ENCODE assay signal across 19 cellular contexts in the genomic region with DNA sequence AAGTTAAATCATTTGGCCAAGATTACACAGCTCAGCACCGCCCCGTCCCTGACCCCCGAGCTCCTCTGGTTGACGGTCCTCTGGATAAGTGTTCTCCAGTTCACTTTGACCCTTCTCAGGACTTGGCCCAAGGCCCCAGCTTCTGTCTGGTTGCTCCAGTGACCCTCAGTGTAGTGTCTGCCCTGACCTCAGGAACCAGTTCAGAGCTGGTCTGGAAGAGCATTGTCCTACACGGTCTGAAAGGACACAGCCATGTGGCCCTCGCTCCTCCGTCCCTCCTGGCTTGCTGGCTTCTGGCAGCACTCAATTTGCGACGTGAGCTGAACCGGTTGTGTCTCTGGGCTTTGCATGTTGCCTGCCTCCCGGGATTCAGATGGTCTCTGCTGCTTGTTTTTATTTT.
DNase-seq lines count a peak whose midpoint lies in the region; ATAC-seq, FAIRE-seq and TF ChIP-seq lines count a peak whose summit lies in the region.
"Had no signal": no experiment of that assay in that cellular context is flagged by ENCODE, and none has a peak within 500 bp of the region (broad histone marks: within the 10 kb centered on the region; RNA-seq: fewer than 3 reads in every experiment).

No MANE protein-coding gene starts in this region.

- no peak for TF ChIP-seq POLR2A in GM12878 (IDR thresholded peaks at IDR 0.05; ENCODE audit: low read depth, low read length)
- TF ChIP-seq POLR2A in uterus (IDR thresholded peaks at IDR 0.05), result no peak
- TF ChIP-seq POLR2A in H54 (IDR thresholded peaks at IDR 0.05; ENCODE audit: low read depth, low read length), result no peak

- SMC1A ChIA-PET in GM12878 (lab: Charles Lee; ENCODE audit: uncharacterized antibody, unreplicated experiment), result interaction anchor here (0.6 to 23.9 kb wide), 10 partner anchors 9 to 685 kb away, joined by 3 to 329 read pairs (median 10); no protein-coding TSS in a partner anchor

- H3K36me3 Mint-ChIP-seq in nephron progenitor cell (ENCODE audit: low read depth), result no peaks in the 10 kb centered on the region
- H3K36me3 Mint-ChIP-seq: activated CD8-positive, alpha-beta memory T cell treated with anti-CD3 and anti-CD28 coated beads, Interleukin-2, amount 10 ng/mL, durations not matched to agents 7 days and 5 days had no signal

- BruUV-seq in GM12878 (replicated peaks; lab: Mats Ljungman, UMichigan), result no TSS peak

- no peak for TF ChIP-seq CTCF in GM12878 (IDR thresholded peaks at IDR 0.05 in 2 of 3, conservative IDR thresholded peaks at IDR 0.05 in 1 of 3; ENCODE audit: control insufficient read depth in 2 of 3, extremely low read depth in 1 of 3, insufficient read depth in 1 of 3, low read depth in 3 of 3, low read length in 3 of 3)
- no peak for TF ChIP-seq CTCF in nephron progenitor cell (IDR thresholded peaks at IDR 0.05)
- no peak for TF ChIP-seq CTCF in uterus (IDR thresholded peaks at IDR 0.05)

- intact Hi-C loops in GM12878 (cut with micrococcal nuclease; ENCODE audit: unreplicated experiment), result loop anchor here (10.0 kb wide), 1 partner anchor 1353 kb away; the partner anchor contains the start of gene ANXA6
- intact Hi-C loops in left cardiac atrium (cut with DNase I), result no loop called here
- intact Hi-C loops in uterus (cut with DNase I; ENCODE audit: low total_unique reads), result no loop called here

- H4K20me1 ChIP-seq in GM12878 (ENCODE audit: control insufficient read depth, insufficient read depth), result no peaks in the 10 kb centered on the region

- DNase-seq in GM12878 (ENCODE audit: low read depth, low spot score), result no peak
- no peak for DNase-seq in left cardiac atrium
- DNase-seq in nephron progenitor cell, result no peak
- DNase-seq in uterus, result no peak
- DNase-seq in H54 (ENCODE audit: insufficient read length, low spot score), result no peak
- no peak for DNase-seq in activated effector memory CD4-positive, alpha-beta T cell treated with Interleukin-2 at 50 U/mL for 16 hours
- DNase-seq: activated CD4-positive, alpha-beta T cell treated with anti-CD3 and anti-CD28 coated beads for 36 hours; activated CD8-positive, alpha-beta memory T cell treated with anti-CD3 and anti-CD28 coated beads, Interleukin-2, amount 10 ng/mL, durations not matched to agents 7 days and 5 days; central memory CD4-positive, alpha-beta T cell; effector memory CD4-positive, alpha-beta T cell; HFFc6; hippocampal formation; NCI-H1092 treated with DMSO at 0.1 percent for 48 hours; occipital lobe; small intestine; stimulated activated CD4-positive, alpha-beta T cell treated with anti-CD3 and anti-CD28 coated beads, Interleukin-4, amount 100 ng/mL, for 1 hour had no signal

- no peaks in the 10 kb centered on the region for H3K9me3 Mint-ChIP-seq in nephron progenitor cell
- H3K9me3 Mint-ChIP-seq: HFFc6; T-helper 2 cell treated with Interferon-gamma antibody and Interleukin-4, amounts not matched to agents 5 μg/mL and 100 μg/mL, for 36 hours had no signal

- H3K27me3 ChIP-seq in GM12878 (replicated peaks in 1 of 2; ENCODE audit: control insufficient read depth in 2 of 2, insufficient read depth in 2 of 2, low read length in 1 of 2) (no peaks in the 10 kb centered on the region), uterus (no peaks in the 10 kb centered on the region)
- H3K27me3 ChIP-seq: SJSA1 had no signal

- RAD21 ChIA-PET in GM12878 (lab: Charles Lee; ENCODE audit: unreplicated experiment), result interaction anchor here (1.1 to 7.3 kb wide), 10 partner anchors 10 to 145 kb away, joined by 3 to 109 read pairs (median 10); partner anchors contain the start of gene PPARGC1B

- no peak overlapping the region for H3K4me3 Mint-ChIP-seq in nephron progenitor cell
- H3K4me3 Mint-ChIP-seq: activated CD4-positive, alpha-beta T cell treated with anti-CD3 and anti-CD28 coated beads for 36 hours; activated CD8-positive, alpha-beta memory T cell treated with anti-CD3 and anti-CD28 coated beads, Interleukin-2, amount 10 ng/mL, durations not matched to agents 7 days and 5 days; HFFc6; T-helper 2 cell treated with Interferon-gamma antibody and Interleukin-4, amounts not matched to agents 5 μg/mL and 100 μg/mL, for 36 hours had no signal

- H3K27me3 Mint-ChIP-seq in nephron progenitor cell (ENCODE audit: low read depth, poor library complexity), result peaks cover 5% of the 10 kb centered on the region
- H3K27me3 Mint-ChIP-seq: activated CD4-positive, alpha-beta T cell treated with anti-CD3 and anti-CD28 coated beads for 36 hours; activated CD8-positive, alpha-beta memory T cell treated with anti-CD3 and anti-CD28 coated beads, Interleukin-2, amount 10 ng/mL, durations not matched to agents 7 days and 5 days had no signal

- peak overlapping the region; percentile 37 for H3K27ac Mint-ChIP-seq in nephron progenitor cell
- H3K27ac Mint-ChIP-seq: activated CD4-positive, alpha-beta T cell treated with anti-CD3 and anti-CD28 coated beads for 36 hours; activated CD8-positive, alpha-beta memory T cell treated with anti-CD3 and anti-CD28 coated beads, Interleukin-2, amount 10 ng/mL, durations not matched to agents 7 days and 5 days; HFFc6; T-helper 2 cell treated with Interferon-gamma antibody and Interleukin-4, amounts not matched to agents 5 μg/mL and 100 μg/mL, for 36 hours had no signal

- H3K79me2 ChIP-seq in GM12878 (ENCODE audit: control insufficient read depth, insufficient read depth, low read length), result peaks cover 68% of the 10 kb centered on the region

- WGBS in GM12878 (ENCODE audit: insufficient coverage, insufficient replicate concordance, low lambda C conversion rate, missing lambda C conversion rate), result 83% methylated on average over 11 of the region's 11 CpGs

- no peak overlapping the region for H3K4me2 ChIP-seq in GM12878 (ENCODE audit: control insufficient read depth, insufficient read depth)

- H3K4me3 ChIP-seq in GM12878 (no peak overlapping the region), uterus (no peak overlapping the region)
- H3K4me3 ChIP-seq: SJSA1 had no signal

- POLR2A ChIA-PET in GM12878 (lab: Charles Lee), result interaction anchor here (0.7 to 8.4 kb wide), 9 partner anchors 8 to 70 kb away, joined by 3 to 143 read pairs (median 6); no protein-coding TSS in a partner anchor

- peaks cover 55% of the 10 kb centered on the region for H3K4me1 ChIP-seq in GM12878 (ENCODE audit: control insufficient read depth, insufficient read depth, low read length)
- peaks cover 5 to 12% of the 10 kb centered on the region in 2 donors for H3K4me1 ChIP-seq in uterus

- no peak for TF ChIP-seq RAD21 in GM12878 (IDR thresholded peaks at IDR 0.05; ENCODE audit: insufficient read depth, low read depth, low read length)

- CTCF ChIA-PET in GM12878 (lab: Yijun Ruan, JAX), result interaction anchor here (0.7 to 5.9 kb wide), 11 partner anchors 8 to 189 kb away, joined by 3 to 67 read pairs (median 4); no protein-coding TSS in a partner anchor

- FAIRE-seq in GM12878 (lab: Jason Lieb, UNC), result no peak
- FAIRE-seq in H54 (lab: Jason Lieb, UNC), result no peak
- FAIRE-seq: small intestine had no signal

- no peak overlapping the region; the same call in 1 of the 2 replicates for H3K9ac ChIP-seq in GM12878 (ENCODE audit: control insufficient read depth, insufficient read depth, low read length)

- ATAC-seq in GM12878 (no peak), left cardiac atrium (peak; percentile 6 to 7), GM21723 (IDR thresholded peaks at IDR 0.05; ENCODE audit: unreplicated experiment) (no peak)
- ATAC-seq: activated CD4-positive, alpha-beta T cell treated with anti-CD3 and anti-CD28 coated beads for 36 hours; activated CD8-positive, alpha-beta memory T cell treated with anti-CD3 and anti-CD28 coated beads, Interleukin-2, amount 10 ng/mL, durations not matched to agents 7 days and 5 days had no signal

- in situ Hi-C loops in GM12878 (cut with MboI), result no loop called here

- peaks cover 76% of the 10 kb centered on the region for H3K4me1 Mint-ChIP-seq in nephron progenitor cell
- H3K4me1 Mint-ChIP-seq: activated CD4-positive, alpha-beta T cell treated with anti-CD3 and anti-CD28 coated beads for 36 hours; activated CD8-positive, alpha-beta memory T cell treated with anti-CD3 and anti-CD28 coated beads, Interleukin-2, amount 10 ng/mL, durations not matched to agents 7 days and 5 days had no signal

- no peaks in the 10 kb centered on the region for H3K9me3 ChIP-seq in GM12878 (replicated peaks; ENCODE audit: control insufficient read depth, insufficient read depth, low read length)
- no peaks in the 10 kb centered on the region for H3K9me3 ChIP-seq in uterus
- H3K9me3 ChIP-seq: SJSA1 had no signal

- no peak overlapping the region for H2AFZ ChIP-seq in GM12878 (ENCODE audit: control insufficient read depth, low read depth, low read length)

- H3K36me3 ChIP-seq in GM12878 (ENCODE audit: control insufficient read depth in 2 of 2, insufficient read depth in 2 of 2, low read length in 1 of 2) (no peaks in the 10 kb centered on the region; a peak in 2 of 4 replicates), uterus (no peaks in the 10 kb centered on the region)
- H3K36me3 ChIP-seq: SJSA1 had no signal

- H3K27ac ChIP-seq in GM12878 (ENCODE audit: control insufficient read depth, insufficient read depth), result peak overlapping the region; percentile 59
- H3K27ac ChIP-seq in uterus, result peak overlapping the region; percentile 73 to 90
- H3K27ac ChIP-seq: SJSA1 had no signal

- TF ChIP-seq EP300 in GM12878 (IDR thresholded peaks at IDR 0.05; ENCODE audit: borderline replicate concordance in 1 of 2, control insufficient read depth in 1 of 2, low read depth in 2 of 2, low read length in 2 of 2), result no peak

TF ChIP-seq in GM12878, 131 proteins besides CTCF, POLR2A, EP300 and RAD21:
- TF ChIP-seq, protein P1, sequence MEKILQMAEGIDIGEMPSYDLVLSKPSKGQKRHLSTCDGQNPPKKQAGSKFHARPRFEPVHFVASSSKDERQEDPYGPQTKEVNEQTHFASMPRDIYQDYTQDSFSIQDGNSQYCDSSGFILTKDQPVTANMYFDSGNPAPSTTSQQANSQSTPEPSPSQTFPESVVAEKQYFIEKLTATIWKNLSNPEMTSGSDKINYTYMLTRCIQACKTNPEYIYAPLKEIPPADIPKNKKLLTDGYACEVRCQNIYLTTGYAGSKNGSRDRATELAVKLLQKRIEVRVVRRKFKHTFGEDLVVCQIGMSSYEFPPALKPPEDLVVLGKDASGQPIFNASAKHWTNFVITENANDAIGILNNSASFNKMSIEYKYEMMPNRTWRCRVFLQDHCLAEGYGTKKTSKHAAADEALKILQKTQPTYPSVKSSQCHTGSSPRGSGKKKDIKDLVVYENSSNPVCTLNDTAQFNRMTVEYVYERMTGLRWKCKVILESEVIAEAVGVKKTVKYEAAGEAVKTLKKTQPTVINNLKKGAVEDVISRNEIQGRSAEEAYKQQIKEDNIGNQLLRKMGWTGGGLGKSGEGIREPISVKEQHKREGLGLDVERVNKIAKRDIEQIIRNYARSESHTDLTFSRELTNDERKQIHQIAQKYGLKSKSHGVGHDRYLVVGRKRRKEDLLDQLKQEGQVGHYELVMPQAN (conservative IDR thresholded peaks at IDR 0.05), result no peak
- TF ChIP-seq YBX1 (IDR thresholded peaks at IDR 0.05), result no peak
- TF ChIP-seq HDGF (IDR thresholded peaks at IDR 0.05), result peak; percentile 21; the same call in 1 of the 2 replicates

Comparison
In these comparisons a context has a peak if more than half of its experiments do, and no peak if none do; other contexts are left out.
1. ATAC-seq: peak in left cardiac atrium (2 of 2); none in GM12878 (single experiment) and GM21723 (single experiment).